ENCODE assay signal across 8 cellular contexts in genomic region chr10:69179089-69179742, GRCh38. TPM values are rescaled to one million over a fixed set of nuclear protein-coding genes. Genes with fewer than 3 reads are reported as not detected.
DNase-seq lines count a peak whose midpoint lies in the region; ATAC-seq and TF ChIP-seq lines count a peak whose summit lies in the region.

No MANE protein-coding gene starts in this region.

- peak overlapping the region; percentile 86 to 92 (median 90) for H3K27ac ChIP-seq in Peyer's patch

- peak overlapping the region; percentile 97 to 100 for H3K27ac Mint-ChIP-seq in activated naive CD4-positive, alpha-beta T cell treated with anti-CD3 and anti-CD28 coated beads, Interleukin-2, amount 50 U/mL, for 72 hours

- peaks cover 0 to 15% (median 0%) of the 10 kb centered on the region in 3 donors for H3K36me3 ChIP-seq in Peyer's patch

- H3K9me3 ChIP-seq in Peyer's patch, result no peaks in the 10 kb centered on the region

- H3K4me3 ChIP-seq in Peyer's patch (peak overlapping the region; percentile 84 to 99 (median 90)), iPS-11a (ENCODE audit: low read depth, low read length) (peak overlapping the region; percentile 96)

- no peaks in the 10 kb centered on the region for H3K27me3 ChIP-seq in Peyer's patch

- TF ChIP-seq POLR2A in Peyer's patch (IDR thresholded peaks at IDR 0.05), result no peak

- no peak for TF ChIP-seq CTCF in Peyer's patch (IDR thresholded peaks at IDR 0.05)

- DNase-seq in DMS53 (lab: John Stamatoyannopoulos, UW) (peak; percentile 94), DMS53 treated with DMSO at 0.1 percent for 48 hours (lab: John Stamatoyannopoulos, UW; ENCODE audit: unreplicated experiment) (no peak), Peyer's patch (no peak), SHP77 (lab: John Stamatoyannopoulos, UW) (no peak)
- peak in 1 of 2 donors; percentile 22 for DNase-seq in activated naive CD4-positive, alpha-beta T cell treated with anti-CD3 and anti-CD28 coated beads, Interleukin-2, amount 50 U/mL, for 72 hours (ENCODE audit: low spot score in 2 of 2)
- peak; percentile 30 for DNase-seq in stimulated activated CD4-positive, alpha-beta T cell treated with anti-CD3 and anti-CD28 coated beads, Interleukin-1b, Interleukin-23, amount 100 ng/mL, for 48 hours

- no peaks in the 10 kb centered on the region for H3K9me3 Mint-ChIP-seq in activated naive CD4-positive, alpha-beta T cell treated with anti-CD3 and anti-CD28 coated beads, Interleukin-2, amount 50 U/mL, for 72 hours

- H3K36me3 Mint-ChIP-seq in activated naive CD4-positive, alpha-beta T cell treated with anti-CD3 and anti-CD28 coated beads, Interleukin-2, amount 50 U/mL, for 72 hours, result peaks cover 8% of the 10 kb centered on the region in 2 donors

- H3K4me1 ChIP-seq in Peyer's patch, result peaks cover 0 to 22% (median 6%) of the 10 kb centered on the region in 4 donors

- ATAC-seq in HG02798 (IDR thresholded peaks at IDR 0.05; ENCODE audit: poor library complexity, unreplicated experiment), result peak; percentile 25
- ATAC-seq in activated naive CD4-positive, alpha-beta T cell treated with anti-CD3 and anti-CD28 coated beads, Interleukin-2, amount 50 U/mL, for 72 hours, result peak; percentile 24 to 31

RNA-seq across cellular contexts. Expression of gene SUPV3L1, which starts 0.8 kb away (rescaled TPM):
- 10 to 100 TPM; 20.5 to 50.3 (median 31.2) TPM for total RNA-seq in Peyer's patch
- total RNA-seq in activated naive CD4-positive, alpha-beta T cell treated with anti-CD3 and anti-CD28 coated beads, Interleukin-2, amount 50 U/mL, for 72 hours, result 10 to 100 TPM; 44.4 to 45.9 TPM

RNA-seq across cellular contexts. Expression of gene HKDC1, which starts 40.9 kb away (rescaled TPM):
- 100 to 1,000 TPM in 3 of 4 donors, 10 to 100 TPM in 1; 53.6 to 207 (median 184) TPM for total RNA-seq in Peyer's patch
- total RNA-seq in activated naive CD4-positive, alpha-beta T cell treated with anti-CD3 and anti-CD28 coated beads, Interleukin-2, amount 50 U/mL, for 72 hours, result under 1 TPM; 0.41 to 0.46 TPM

RNA-seq across cellular contexts. Expression of gene VPS26A, which starts 55.2 kb away (rescaled TPM):
- total RNA-seq in Peyer's patch, result 10 to 100 TPM; 18.1 to 71.0 (median 24.8) TPM
- total RNA-seq in activated naive CD4-positive, alpha-beta T cell treated with anti-CD3 and anti-CD28 coated beads, Interleukin-2, amount 50 U/mL, for 72 hours, result 10 to 100 TPM; 33.5 to 66.0 TPM

Comparison
In these comparisons a context has a peak if more than half of its experiments do, and no peak if none do; other contexts are left out.
1. DNase-seq: peak in DMS53 (single experiment) and stimulated activated CD4-positive, alpha-beta T cell treated with anti-CD3 and anti-CD28 coated beads, Interleukin-1b, Interleukin-23, amount 100 ng/mL, for 48 hours (single experiment); none in DMS53 treated with DMSO at 0.1 percent for 48 hours (single experiment), Peyer's patch (0 of 3) and SHP77 (0 of 2).
2. RNA of gene HKDC1, which starts 40.9 kb away (total RNA-seq): 53.6 to 207 TPM in Peyer's patch; 0.41 to 0.46 TPM in activated naive CD4-positive, alpha-beta T cell treated with anti-CD3 and anti-CD28 coated beads, Interleukin-2, amount 50 U/mL, for 72 hours; every median in the first group is over 10 times any median in the second.